1 cellular context compared by ENCODE assay signal in genomic region chr10:72735288-72735926, GRCh38.
TF ChIP-seq lines count a peak whose summit lies in the region.

No MANE protein-coding gene starts in this region.

TF ChIP-seq in A549, 52 proteins besides CTCF, POLR2A, EP300 and RAD21 (continued from another document):
- TF ChIP-seq, protein P1, sequence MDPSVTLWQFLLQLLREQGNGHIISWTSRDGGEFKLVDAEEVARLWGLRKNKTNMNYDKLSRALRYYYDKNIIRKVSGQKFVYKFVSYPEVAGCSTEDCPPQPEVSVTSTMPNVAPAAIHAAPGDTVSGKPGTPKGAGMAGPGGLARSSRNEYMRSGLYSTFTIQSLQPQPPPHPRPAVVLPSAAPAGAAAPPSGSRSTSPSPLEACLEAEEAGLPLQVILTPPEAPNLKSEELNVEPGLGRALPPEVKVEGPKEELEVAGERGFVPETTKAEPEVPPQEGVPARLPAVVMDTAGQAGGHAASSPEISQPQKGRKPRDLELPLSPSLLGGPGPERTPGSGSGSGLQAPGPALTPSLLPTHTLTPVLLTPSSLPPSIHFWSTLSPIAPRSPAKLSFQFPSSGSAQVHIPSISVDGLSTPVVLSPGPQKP (IDR thresholded peaks at IDR 0.05; ENCODE audit: low read depth, low read length) = no peak
- TF ChIP-seq FOXS1 (CRISPR knock-in tag; IDR thresholded peaks at IDR 0.05) (no peak), FOSB (CRISPR knock-in tag; IDR thresholded peaks at IDR 0.05) (no peak), JUNB (IDR thresholded peaks at IDR 0.05) (no peak)
- TF ChIP-seq, protein P2, sequence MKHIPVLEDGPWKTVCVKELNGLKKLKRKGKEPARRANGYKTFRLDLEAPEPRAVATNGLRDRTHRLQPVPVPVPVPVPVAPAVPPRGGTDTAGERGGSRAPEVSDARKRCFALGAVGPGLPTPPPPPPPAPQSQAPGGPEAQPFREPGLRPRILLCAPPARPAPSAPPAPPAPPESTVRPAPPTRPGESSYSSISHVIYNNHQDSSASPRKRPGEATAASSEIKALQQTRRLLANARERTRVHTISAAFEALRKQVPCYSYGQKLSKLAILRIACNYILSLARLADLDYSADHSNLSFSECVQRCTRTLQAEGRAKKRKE (CRISPR knock-in tag; IDR thresholded peaks at IDR 0.05; ENCODE audit: low read depth) = no peak
